Comparison of ENCODE assay signal across 26 cellular contexts in genomic region chr19:51079486-51080110, GRCh38. TPM values are rescaled to one million over a fixed set of nuclear protein-coding genes. Genes with fewer than 3 reads are reported as not detected.
A peak's percentile ranks its signal among the peaks of the same experiment; 100 is the strongest.
DNase-seq lines count a peak whose midpoint lies in the region; ATAC-seq, FAIRE-seq and TF ChIP-seq lines count a peak whose summit lies in the region.
"Had no signal": no experiment of that assay in that cellular context is flagged by ENCODE, and none has a peak within 500 bp of the region (broad histone marks: within the 10 kb centered on the region; RNA-seq: fewer than 3 reads in every experiment).

No MANE protein-coding gene starts in this region.

- TF ChIP-seq RAD21 in K562 (CRISPR knock-in tag; conservative IDR thresholded peaks at IDR 0.05 in 1 of 2, IDR thresholded peaks at IDR 0.05 in 1 of 2): no peak

- H3K79me2 ChIP-seq in K562 (ENCODE audit: control insufficient read depth, insufficient read depth, low read length): no peaks in the 10 kb centered on the region
- H3K79me2 ChIP-seq: parathyroid adenoma had no signal

- H3K9ac ChIP-seq in K562 (ENCODE audit: insufficient read depth in 1 of 2, low read depth in 2 of 2, low read length in 2 of 2): no peak overlapping the region
- H3K9ac ChIP-seq: parathyroid adenoma had no signal

- TF ChIP-seq POLR2A in K562 (conservative IDR thresholded peaks at IDR 0.05) (no peak), esophagus squamous epithelium (IDR thresholded peaks at IDR 0.05) (no peak)

- no peak for ATAC-seq in K562
- peak; percentile 59 to 61 for ATAC-seq in right cardiac atrium
- ATAC-seq: HCT116; naive thymus-derived CD4-positive, alpha-beta T cell; Panc1 had no signal

- BruUV-seq in K562 (replicated peaks; lab: Mats Ljungman, UMichigan): no TSS peak

- H3K9me3 ChIP-seq in K562 (replicated peaks; ENCODE audit: control insufficient read depth, insufficient read depth, low read depth, low read length) (no peaks in the 10 kb centered on the region), right cardiac atrium (ENCODE audit: control insufficient read depth, low read length) (no peaks in the 10 kb centered on the region), esophagus squamous epithelium (no peaks in the 10 kb centered on the region)
- H3K9me3 ChIP-seq: tibial nerve had no signal

- H3K36me3 Mint-ChIP-seq in activated CD4-positive, alpha-beta T cell treated with anti-CD3 and anti-CD28 coated beads, Interleukin-2, amount 10 ng/mL, durations not matched to agents 24 days and 14 days (ENCODE audit: low read depth): no peaks in the 10 kb centered on the region
- H3K36me3 Mint-ChIP-seq in activated naive CD8-positive, alpha-beta T cell treated with anti-CD3 and anti-CD28 coated beads for 36 hours: no peaks in the 10 kb centered on the region

- no peaks in the 10 kb centered on the region for H3K27me3 Mint-ChIP-seq in activated CD4-positive, alpha-beta T cell treated with anti-CD3 and anti-CD28 coated beads, Interleukin-2, amount 10 ng/mL, durations not matched to agents 24 days and 14 days
- peaks cover 7% of the 10 kb centered on the region for H3K27me3 Mint-ChIP-seq in activated naive CD8-positive, alpha-beta T cell treated with anti-CD3 and anti-CD28 coated beads for 36 hours

- TF ChIP-seq CTCF in GM20000 (IDR thresholded peaks at IDR 0.05; ENCODE audit: extremely low read depth, missing control alignments): no peak
- no peak for TF ChIP-seq CTCF in K562 (IDR thresholded peaks at IDR 0.05 in 2 of 3, conservative IDR thresholded peaks at IDR 0.05 in 1 of 3; ENCODE audit: insufficient read depth in 2 of 3, low read depth in 1 of 3, low read length in 3 of 3)
- TF ChIP-seq CTCF in esophagus squamous epithelium (IDR thresholded peaks at IDR 0.05): no peak

- POLR2A ChIA-PET in K562 (lab: Yijun Ruan, JAX): interaction anchor here (0.6 kb wide), 1 partner anchor 272 kb away, joined by 3 read pairs; no protein-coding TSS in a partner anchor

- WGBS in K562 (ENCODE audit: insufficient coverage, low coverage, missing lambda C conversion rate): 21% methylated on average over 26 of the region's 26 CpGs
- 66% methylated on average over 26 of the region's 26 CpGs for WGBS in right cardiac atrium
- 59 to 64% methylated on average over 6 to 11 of the region's 26 CpGs for WGBS in esophagus squamous epithelium, 2 donors

- H3K4me1 Mint-ChIP-seq in activated CD4-positive, alpha-beta T cell treated with anti-CD3 and anti-CD28 coated beads, Interleukin-2, amount 10 ng/mL, durations not matched to agents 24 days and 14 days: no peaks in the 10 kb centered on the region
- H3K4me1 Mint-ChIP-seq in activated naive CD8-positive, alpha-beta T cell treated with anti-CD3 and anti-CD28 coated beads for 36 hours: no peaks in the 10 kb centered on the region
- H3K4me1 Mint-ChIP-seq: activated CD4-positive, alpha-beta memory T cell treated with anti-CD3 and anti-CD28 coated beads, Interleukin-2, amount 10 ng/mL, durations not matched to agents 7 days and 5 days had no signal

- no peaks in the 10 kb centered on the region; the same call in 1 of the 2 replicates for H4K20me1 ChIP-seq in K562 (replicated peaks; ENCODE audit: control insufficient read depth, insufficient read depth, low read length)

- H3K27me3 ChIP-seq in K562 (ENCODE audit: control insufficient read depth in 2 of 2, insufficient read depth in 2 of 2, low read length in 2 of 2) (peaks cover 16 to 67% of the 10 kb centered on the region in 2 experiments; a peak in 4 of 5 replicates), right cardiac atrium (ENCODE audit: control insufficient read depth, insufficient read depth) (no peaks in the 10 kb centered on the region), esophagus squamous epithelium (peaks cover 0 to 18% (median 0%) of the 10 kb centered on the region in 4 donors)

- H3K27ac ChIP-seq in K562 (ENCODE audit: extremely low read depth, low read depth, low read length) (no peak overlapping the region), right cardiac atrium (ENCODE audit: low read length) (no peak overlapping the region), esophagus squamous epithelium (no peak overlapping the region)
- H3K27ac ChIP-seq: parathyroid adenoma, skin epidermis, tibial nerve had no signal

- H3K4me3 Mint-ChIP-seq in activated CD4-positive, alpha-beta T cell treated with anti-CD3 and anti-CD28 coated beads, Interleukin-2, amount 10 ng/mL, durations not matched to agents 24 days and 14 days: no peak overlapping the region
- no peak overlapping the region for H3K4me3 Mint-ChIP-seq in activated naive CD8-positive, alpha-beta T cell treated with anti-CD3 and anti-CD28 coated beads for 36 hours
- H3K4me3 Mint-ChIP-seq: activated CD4-positive, alpha-beta memory T cell treated with anti-CD3 and anti-CD28 coated beads, Interleukin-2, amount 10 ng/mL, durations not matched to agents 7 days and 5 days; activated naive CD4-positive, alpha-beta T cell treated with anti-CD3 and anti-CD28 coated beads for 36 hours; naive thymus-derived CD4-positive, alpha-beta T cell had no signal

- DNase-seq in Daoy (ENCODE audit: low read depth) (peak; percentile 46), GM20000 (ENCODE audit: low spot score) (peak; percentile 7), K562 (ENCODE audit: extremely low read depth in 1 of 4, low spot score in 3 of 4) (no peak), right cardiac atrium (peak; percentile 64 to 87 (median 75)), esophagus squamous epithelium (lab: John Stamatoyannopoulos, UW) (no peak)
- no peak for DNase-seq in activated CD4-positive, alpha-beta T cell treated with anti-CD3 and anti-CD28 coated beads, Interleukin-2, amount 10 ng/mL, durations not matched to agents 24 days and 14 days
- DNase-seq in activated naive CD8-positive, alpha-beta T cell treated with anti-CD3 and anti-CD28 coated beads for 36 hours: no peak
- DNase-seq: activated CD4-positive, alpha-beta memory T cell treated with anti-CD3 and anti-CD28 coated beads, Interleukin-2, amount 10 ng/mL, durations not matched to agents 7 days and 5 days; activated CD4-positive, CD25-positive, alpha-beta regulatory T cell; activated naive CD4-positive, alpha-beta T cell treated with anti-CD3 and anti-CD28 coated beads for 36 hours; cerebellar nuclear complex; effector CD8-positive, alpha-beta T cell; EL; naive thymus-derived CD4-positive, alpha-beta T cell; NCI-H1417; NCI-H774; stimulated activated CD4-positive, alpha-beta T cell treated with anti-CD3 and anti-CD28 coated beads, Interleukin-2, amount 100 ng/mL, for 24 hours; stimulated activated naive CD4-positive, alpha-beta T cell treated with Interleukin-2 at 50 U/mL for 16 hours had no signal

- no peak overlapping the region for H3K4me3 ChIP-seq in K562
- no peak overlapping the region for H3K4me3 ChIP-seq in right cardiac atrium (ENCODE audit: low read length)
- H3K4me3 ChIP-seq in esophagus squamous epithelium: no peak overlapping the region
- H3K4me3 ChIP-seq: skin epidermis, tibial nerve had no signal

- in situ Hi-C loops in K562 (cut with MboI): no loop called here

- no peak overlapping the region for H3K4me2 ChIP-seq in K562 (ENCODE audit: insufficient read depth, low read length)

- CTCF ChIA-PET in K562 (lab: Yijun Ruan, JAX; ENCODE audit: low intra/inter-chr PET ratio): no interaction called here

- H3K27ac Mint-ChIP-seq in activated CD4-positive, alpha-beta T cell treated with anti-CD3 and anti-CD28 coated beads, Interleukin-2, amount 10 ng/mL, durations not matched to agents 24 days and 14 days: no peak overlapping the region
- H3K27ac Mint-ChIP-seq in activated naive CD8-positive, alpha-beta T cell treated with anti-CD3 and anti-CD28 coated beads for 36 hours: no peak overlapping the region
- H3K27ac Mint-ChIP-seq: activated CD4-positive, alpha-beta memory T cell treated with anti-CD3 and anti-CD28 coated beads, Interleukin-2, amount 10 ng/mL, durations not matched to agents 7 days and 5 days; activated naive CD4-positive, alpha-beta T cell treated with anti-CD3 and anti-CD28 coated beads for 36 hours; naive thymus-derived CD4-positive, alpha-beta T cell had no signal

- FAIRE-seq in K562 (lab: Jason Lieb, UNC): no peak
- FAIRE-seq: HTR-8/SVneo had no signal

- H3K4me1 ChIP-seq in K562 (replicated peaks in 1 of 2; ENCODE audit: control insufficient read depth in 2 of 2, insufficient read depth in 2 of 2, low read length in 2 of 2) (peaks cover 0 to 7% of the 10 kb centered on the region in 2 experiments; a peak in 2 of 5 replicates), right cardiac atrium (ENCODE audit: control insufficient read depth, insufficient read depth, low read length) (no peaks in the 10 kb centered on the region), esophagus squamous epithelium (peaks cover 0 to 22% (median 0%) of the 10 kb centered on the region in 3 donors)
- H3K4me1 ChIP-seq: parathyroid adenoma, tibial nerve had no signal

- intact Hi-C loops in K562 (cut with micrococcal nuclease): no loop called here
- intact Hi-C loops in right cardiac atrium (cut with DNase I): no loop called here
- intact Hi-C loops in activated CD4-positive, alpha-beta T cell treated with anti-CD3 and anti-CD28 coated beads, Interleukin-2, amount 10 ng/mL, durations not matched to agents 24 days and 14 days (cut with micrococcal nuclease): no loop called here
- intact Hi-C loops in esophagus squamous epithelium (cut with DNase I): no loop called here

- TF ChIP-seq EP300 in K562 (IDR thresholded peaks at IDR 0.05; ENCODE audit: low read length): no peak

- H2AFZ ChIP-seq in K562 (ENCODE audit: low read depth, low read length): no peak overlapping the region
- H2AFZ ChIP-seq: parathyroid adenoma had no signal

- no peaks in the 10 kb centered on the region for H3K36me3 ChIP-seq in K562 (ENCODE audit: control insufficient read depth, insufficient read depth, low read length)
- H3K36me3 ChIP-seq in esophagus squamous epithelium: no peaks in the 10 kb centered on the region
- H3K36me3 ChIP-seq: tibial nerve had no signal

- H3K9me1 ChIP-seq in K562 (ENCODE audit: control insufficient read depth, insufficient read depth, low read length): no peaks in the 10 kb centered on the region

- no peaks in the 10 kb centered on the region for H3K9me3 Mint-ChIP-seq in activated CD4-positive, alpha-beta T cell treated with anti-CD3 and anti-CD28 coated beads, Interleukin-2, amount 10 ng/mL, durations not matched to agents 24 days and 14 days
- no peaks in the 10 kb centered on the region for H3K9me3 Mint-ChIP-seq in activated naive CD8-positive, alpha-beta T cell treated with anti-CD3 and anti-CD28 coated beads for 36 hours
- H3K9me3 Mint-ChIP-seq: activated CD4-positive, alpha-beta memory T cell treated with anti-CD3 and anti-CD28 coated beads, Interleukin-2, amount 10 ng/mL, durations not matched to agents 7 days and 5 days; activated naive CD4-positive, alpha-beta T cell treated with anti-CD3 and anti-CD28 coated beads for 36 hours had no signal

RNA-seq across cellular contexts. Expression of gene KLK14, which starts 3.1 kb away (rescaled TPM):
- not detected in 2 replicates for total RNA-seq in Daoy (2014; rRNA removed; shearing (Covaris generic))
- total RNA-seq in K562 (2011; cell fraction: chromatin; rRNA removed; ENCODE audit: low replicate concordance): 0.37 TPM in 1 of 2 replicates, not detected in the other
- 0.33 TPM in 1 of 2 replicates, not detected in the other for total RNA-seq in K562 (2011; cell fraction: nucleolus; rRNA removed)
- total RNA-seq in K562 (2011; cell fraction: nucleoplasm; rRNA removed): not detected in 2 replicates
- total RNA-seq in K562 (2014; rRNA removed) (not detected in 2 replicates), K562 (2014; rRNA removed; fragmentation: Illumina TruSeq; extraction: Trizol) (not detected in 2 replicates), K562 (2015; rRNA removed; fragmentation: Illumina TruSeq; extraction: Trizol) (not detected in 2 replicates), K562 (2021) (not detected in 2 replicates), right cardiac atrium (1 to 10 TPM in 1 of 4 donors, under 1 TPM in 1, not detected in 2; 0.31 to 1.0 TPM), esophagus squamous epithelium (under 1 TPM in 1 of 4 donors, not detected in 3; 0.66 TPM)
- polyA plus RNA-seq in K562 (2011; rRNA removed) (0.08 TPM in 1 of 2 replicates, not detected in the other), K562 (2014; fragmentation: Illumina TruSeq; extraction: Trizol) (not detected in 2 replicates), K562 (2014; fragmentation: Nextera tagmentation; extraction: Ambion mirVana) (not detected), K562 (2014; rRNA removed) (not detected in 2 replicates), right cardiac atrium (not detected)
- 0.12 TPM in 1 of 2 replicates, not detected in the other for polyA plus RNA-seq in K562 (2011; cell fraction: cytosol; rRNA removed)
- polyA plus RNA-seq in K562 (2011; cell fraction: nucleus; rRNA removed): 0.14 and 0.20 TPM in 2 replicates
- 0.09 and 0.11 TPM in 2 replicates for polyA plus RNA-seq in K562 (2012)
- polyA minus RNA-seq in K562 (2011; rRNA and poly(A)+ RNA removed): not detected in 2 replicates
- not detected in 2 replicates for polyA minus RNA-seq in K562 (2011; cell fraction: cytosol; rRNA and poly(A)+ RNA removed)
- not detected in 2 replicates for polyA minus RNA-seq in K562 (2011; cell fraction: nucleus; rRNA and poly(A)+ RNA removed)
- 0.91 and 1.1 TPM in 2 replicates for total RNA-seq in activated CD4-positive, alpha-beta T cell treated with anti-CD3 and anti-CD28 coated beads, Interleukin-2, amount 10 ng/mL, durations not matched to agents 24 days and 14 days
- total RNA-seq in activated naive CD8-positive, alpha-beta T cell treated with anti-CD3 and anti-CD28 coated beads for 36 hours: under 1 TPM; 0.30 to 0.31 TPM
- total RNA-seq: LHCN-M2, mesenteric fat pad, tibial nerve had no signal
- polyA plus RNA-seq: naive thymus-derived CD4-positive, alpha-beta T cell had no signal

RNA-seq across cellular contexts. Expression of gene KLK13, which starts 14.7 kb away (rescaled TPM):
- not detected in 2 replicates for total RNA-seq in Daoy (2014; rRNA removed; shearing (Covaris generic))
- total RNA-seq in K562 (2011; cell fraction: chromatin; rRNA removed; ENCODE audit: low replicate concordance): 2.4 and 5.3 TPM in 2 replicates
- total RNA-seq in K562 (2011; cell fraction: nucleolus; rRNA removed): 5.7 and 6.5 TPM in 2 replicates
- 6.5 and 8.0 TPM in 2 replicates for total RNA-seq in K562 (2011; cell fraction: nucleoplasm; rRNA removed)
- 1.3 and 2.5 TPM in 2 replicates for total RNA-seq in K562 (2014; rRNA removed)
- total RNA-seq in K562 (2014; rRNA removed; fragmentation: Illumina TruSeq; extraction: Trizol): 1.5 and 1.7 TPM in 2 replicates
- 0.64 and 0.72 TPM in 2 replicates for total RNA-seq in K562 (2015; rRNA removed; fragmentation: Illumina TruSeq; extraction: Trizol)
- total RNA-seq in K562 (2021): 2.8 and 4.7 TPM in 2 replicates
- polyA plus RNA-seq in K562 (2011; rRNA removed): 2.9 and 9.0 TPM in 2 replicates
- polyA plus RNA-seq in K562 (2011; cell fraction: cytosol; rRNA removed): 3.9 and 15.9 TPM in 2 replicates
- polyA plus RNA-seq in K562 (2011; cell fraction: nucleus; rRNA removed): 2.0 and 10.9 TPM in 2 replicates
- 2.4 and 2.9 TPM in 2 replicates for polyA plus RNA-seq in K562 (2012)
- 3.8 and 4.4 TPM in 2 replicates for polyA plus RNA-seq in K562 (2014; fragmentation: Illumina TruSeq; extraction: Trizol)
- 1 to 10 TPM in 1 of 2 experiments, under 1 TPM in 1; 0.84 to 2.3 TPM for polyA plus RNA-seq in K562 (2014; fragmentation: Nextera tagmentation; extraction: Ambion mirVana)
- polyA plus RNA-seq in K562 (2014; rRNA removed): 1.3 and 2.3 TPM in 2 replicates
- polyA minus RNA-seq in K562 (2011; rRNA and poly(A)+ RNA removed): 0.96 and 4.0 TPM in 2 replicates
- polyA minus RNA-seq in K562 (2011; cell fraction: cytosol; rRNA and poly(A)+ RNA removed): 2.5 and 5.7 TPM in 2 replicates
- 0.44 and 1.6 TPM in 2 replicates for polyA minus RNA-seq in K562 (2011; cell fraction: nucleus; rRNA and poly(A)+ RNA removed)
- total RNA-seq in right cardiac atrium: not detected
- 0.20 TPM for polyA plus RNA-seq in right cardiac atrium
- total RNA-seq in activated CD4-positive, alpha-beta T cell treated with anti-CD3 and anti-CD28 coated beads, Interleukin-2, amount 10 ng/mL, durations not matched to agents 24 days and 14 days: not detected in 2 replicates
- total RNA-seq in activated naive CD8-positive, alpha-beta T cell treated with anti-CD3 and anti-CD28 coated beads for 36 hours: not detected
- total RNA-seq in esophagus squamous epithelium: 100 to 1,000 TPM; 163 to 973 (median 600) TPM
- total RNA-seq: activated CD4-positive, alpha-beta memory T cell treated with anti-CD3 and anti-CD28 coated beads, Interleukin-2, amount 10 ng/mL, durations not matched to agents 7 days and 5 days; activated naive CD4-positive, alpha-beta T cell treated with anti-CD3 and anti-CD28 coated beads for 36 hours; LHCN-M2; mesenteric fat pad; naive thymus-derived CD4-positive, alpha-beta T cell had no signal
- polyA plus RNA-seq: naive thymus-derived CD4-positive, alpha-beta T cell had no signal

RNA-seq across cellular contexts. Expression of gene CTU1, which starts 28.6 kb away (rescaled TPM):
- 19.5 and 32.4 TPM in 2 replicates for total RNA-seq in Daoy (2014; rRNA removed; shearing (Covaris generic))
- total RNA-seq in K562 (2011; cell fraction: chromatin; rRNA removed; ENCODE audit: low replicate concordance): 3.4 and 11.0 TPM in 2 replicates
- total RNA-seq in K562 (2011; cell fraction: nucleolus; rRNA removed): 11.2 and 13.0 TPM in 2 replicates
- 5.7 and 7.2 TPM in 2 replicates for total RNA-seq in K562 (2011; cell fraction: nucleoplasm; rRNA removed)
- total RNA-seq in K562 (2014; rRNA removed) (17.7 and 21.1 TPM in 2 replicates), K562 (2014; rRNA removed; fragmentation: Illumina TruSeq; extraction: Trizol) (0.80 and 1.4 TPM in 2 replicates), K562 (2015; rRNA removed; fragmentation: Illumina TruSeq; extraction: Trizol) (2.4 and 2.6 TPM in 2 replicates), K562 (2021) (18.4 and 18.7 TPM in 2 replicates), right cardiac atrium (1 to 10 TPM; 4.2 to 5.3 (median 4.4) TPM), esophagus squamous epithelium (10 to 100 TPM; 10.8 to 18.6 (median 13.5) TPM)
- polyA plus RNA-seq in K562 (2011; rRNA removed) (2.2 and 4.3 TPM in 2 replicates), K562 (2014; fragmentation: Illumina TruSeq; extraction: Trizol) (1.5 and 1.9 TPM in 2 replicates), K562 (2014; fragmentation: Nextera tagmentation; extraction: Ambion mirVana) (under 1 TPM in 1 of 2 experiments, not detected in 1; 0.03 TPM), K562 (2014; rRNA removed) (10.0 and 12.9 TPM in 2 replicates), right cardiac atrium (2.0 TPM)
- 4.4 and 19.0 TPM in 2 replicates for polyA plus RNA-seq in K562 (2011; cell fraction: cytosol; rRNA removed)
- polyA plus RNA-seq in K562 (2011; cell fraction: nucleus; rRNA removed): 15.6 and 16.0 TPM in 2 replicates
- polyA plus RNA-seq in K562 (2012): 8.7 TPM in 2 replicates
- polyA minus RNA-seq in K562 (2011; rRNA and poly(A)+ RNA removed): 0.84 and 1.3 TPM in 2 replicates
- polyA minus RNA-seq in K562 (2011; cell fraction: cytosol; rRNA and poly(A)+ RNA removed): 4.7 and 4.8 TPM in 2 replicates
- 3.0 and 3.1 TPM in 2 replicates for polyA minus RNA-seq in K562 (2011; cell fraction: nucleus; rRNA and poly(A)+ RNA removed)
- total RNA-seq in activated CD4-positive, alpha-beta T cell treated with anti-CD3 and anti-CD28 coated beads, Interleukin-2, amount 10 ng/mL, durations not matched to agents 24 days and 14 days: 12.8 and 13.4 TPM in 2 replicates
- total RNA-seq in activated naive CD8-positive, alpha-beta T cell treated with anti-CD3 and anti-CD28 coated beads for 36 hours: 10 to 100 TPM; 10.9 to 11.4 TPM

RNA-seq across cellular contexts. Expression of gene KLK12, which starts 44.8 kb away (rescaled TPM):
- not detected in 2 replicates for total RNA-seq in Daoy (2014; rRNA removed; shearing (Covaris generic))
- not detected in 2 replicates for total RNA-seq in K562 (2011; cell fraction: chromatin; rRNA removed; ENCODE audit: low replicate concordance)
- total RNA-seq in K562 (2011; cell fraction: nucleolus; rRNA removed): not detected in 2 replicates
- total RNA-seq in K562 (2011; cell fraction: nucleoplasm; rRNA removed): not detected in 2 replicates
- total RNA-seq in K562 (2014; rRNA removed) (not detected in 2 replicates), K562 (2014; rRNA removed; fragmentation: Illumina TruSeq; extraction: Trizol) (not detected in 2 replicates), K562 (2015; rRNA removed; fragmentation: Illumina TruSeq; extraction: Trizol) (not detected in 2 replicates), K562 (2021) (not detected in 2 replicates), right cardiac atrium (not detected), esophagus squamous epithelium (100 to 1,000 TPM in 2 of 4 donors, 10 to 100 TPM in 2; 16.2 to 231 (median 115) TPM)
- polyA plus RNA-seq in K562 (2011; rRNA removed) (not detected in 2 replicates), K562 (2014; fragmentation: Illumina TruSeq; extraction: Trizol) (not detected in 2 replicates), K562 (2014; fragmentation: Nextera tagmentation; extraction: Ambion mirVana) (not detected), K562 (2014; rRNA removed) (not detected in 2 replicates), right cardiac atrium (not detected)
- not detected in 2 replicates for polyA plus RNA-seq in K562 (2011; cell fraction: cytosol; rRNA removed)
- not detected in 2 replicates for polyA plus RNA-seq in K562 (2011; cell fraction: nucleus; rRNA removed)
- not detected in 2 replicates for polyA plus RNA-seq in K562 (2012)
- polyA minus RNA-seq in K562 (2011; rRNA and poly(A)+ RNA removed): not detected in 2 replicates
- not detected in 2 replicates for polyA minus RNA-seq in K562 (2011; cell fraction: cytosol; rRNA and poly(A)+ RNA removed)
- polyA minus RNA-seq in K562 (2011; cell fraction: nucleus; rRNA and poly(A)+ RNA removed): not detected in 2 replicates
- total RNA-seq in activated CD4-positive, alpha-beta T cell treated with anti-CD3 and anti-CD28 coated beads, Interleukin-2, amount 10 ng/mL, durations not matched to agents 24 days and 14 days: not detected in 2 replicates
- total RNA-seq in activated naive CD8-positive, alpha-beta T cell treated with anti-CD3 and anti-CD28 coated beads for 36 hours: not detected
- total RNA-seq: activated CD4-positive, alpha-beta memory T cell treated with anti-CD3 and anti-CD28 coated beads, Interleukin-2, amount 10 ng/mL, durations not matched to agents 7 days and 5 days; activated naive CD4-positive, alpha-beta T cell treated with anti-CD3 and anti-CD28 coated beads for 36 hours; LHCN-M2; mesenteric fat pad; naive thymus-derived CD4-positive, alpha-beta T cell; tibial nerve had no signal
- polyA plus RNA-seq: naive thymus-derived CD4-positive, alpha-beta T cell had no signal

RNA-seq across cellular contexts. Expression of gene SIGLEC9, which starts 45.1 kb away (rescaled TPM):
- total RNA-seq in Daoy (2014; rRNA removed; shearing (Covaris generic)): not detected in 2 replicates
- total RNA-seq in K562 (2011; cell fraction: chromatin; rRNA removed; ENCODE audit: low replicate concordance): 0.35 TPM in 1 of 2 replicates, not detected in the other
- 0.26 and 0.67 TPM in 2 replicates for total RNA-seq in K562 (2011; cell fraction: nucleolus; rRNA removed)
- total RNA-seq in K562 (2011; cell fraction: nucleoplasm; rRNA removed): not detected in 2 replicates
- total RNA-seq in K562 (2014; rRNA removed) (0.18 and 0.65 TPM in 2 replicates), K562 (2014; rRNA removed; fragmentation: Illumina TruSeq; extraction: Trizol) (not detected in 2 replicates), K562 (2015; rRNA removed; fragmentation: Illumina TruSeq; extraction: Trizol) (not detected in 2 replicates), K562 (2021) (0.22 TPM in 1 of 2 replicates, not detected in the other), right cardiac atrium (1 to 10 TPM; 2.9 to 6.0 (median 4.7) TPM), esophagus squamous epithelium (1 to 10 TPM in 3 of 4 donors, under 1 TPM in 1; 0.49 to 4.4 (median 2.4) TPM)
- polyA plus RNA-seq in K562 (2011; rRNA removed) (0.16 and 0.26 TPM in 2 replicates), K562 (2014; fragmentation: Illumina TruSeq; extraction: Trizol) (0.09 and 0.21 TPM in 2 replicates), K562 (2014; fragmentation: Nextera tagmentation; extraction: Ambion mirVana) (not detected), K562 (2014; rRNA removed) (0.18 and 0.34 TPM in 2 replicates), right cardiac atrium (1.2 TPM)
- 0.21 and 0.54 TPM in 2 replicates for polyA plus RNA-seq in K562 (2011; cell fraction: cytosol; rRNA removed)
- polyA plus RNA-seq in K562 (2011; cell fraction: nucleus; rRNA removed): 0.31 and 0.78 TPM in 2 replicates
- 0.20 and 0.53 TPM in 2 replicates for polyA plus RNA-seq in K562 (2012)
- 0.18 TPM in 1 of 2 replicates, not detected in the other for polyA minus RNA-seq in K562 (2011; rRNA and poly(A)+ RNA removed)
- not detected in 2 replicates for polyA minus RNA-seq in K562 (2011; cell fraction: cytosol; rRNA and poly(A)+ RNA removed)
- polyA minus RNA-seq in K562 (2011; cell fraction: nucleus; rRNA and poly(A)+ RNA removed): 0.54 TPM in 1 of 2 replicates, not detected in the other
- 0.33 and 0.52 TPM in 2 replicates for total RNA-seq in activated CD4-positive, alpha-beta T cell treated with anti-CD3 and anti-CD28 coated beads, Interleukin-2, amount 10 ng/mL, durations not matched to agents 24 days and 14 days
- total RNA-seq in activated naive CD8-positive, alpha-beta T cell treated with anti-CD3 and anti-CD28 coated beads for 36 hours: 1 to 10 TPM; 1.3 to 1.6 TPM
- total RNA-seq: LHCN-M2 had no signal

Comparison
In these comparisons a context has a peak if more than half of its experiments do, and no peak if none do; other contexts are left out.
1. DNase-seq: peak in Daoy (single experiment), GM20000 (single experiment) and right cardiac atrium (3 of 3); none in K562 (0 of 4), activated CD4-positive, alpha-beta T cell treated with anti-CD3 and anti-CD28 coated beads, Interleukin-2, amount 10 ng/mL, durations not matched to agents 24 days and 14 days (single experiment), activated naive CD8-positive, alpha-beta T cell treated with anti-CD3 and anti-CD28 coated beads for 36 hours (single experiment) and esophagus squamous epithelium (single experiment).
2. RNA of gene KLK13, which starts 14.7 kb away (total RNA-seq): 163 to 973 TPM in esophagus squamous epithelium; 0.64 to 8.0 TPM in K562, not detected in right cardiac atrium, not detected in Daoy, not detected in activated CD4-positive, alpha-beta T cell treated with anti-CD3 and anti-CD28 coated beads, Interleukin-2, amount 10 ng/mL, durations not matched to agents 24 days and 14 days and not detected in activated naive CD8-positive, alpha-beta T cell treated with anti-CD3 and anti-CD28 coated beads for 36 hours; every median in the first group is over 10 times any median in the second.